9 cellular contexts compared by ENCODE assay signal in the genomic region with DNA sequence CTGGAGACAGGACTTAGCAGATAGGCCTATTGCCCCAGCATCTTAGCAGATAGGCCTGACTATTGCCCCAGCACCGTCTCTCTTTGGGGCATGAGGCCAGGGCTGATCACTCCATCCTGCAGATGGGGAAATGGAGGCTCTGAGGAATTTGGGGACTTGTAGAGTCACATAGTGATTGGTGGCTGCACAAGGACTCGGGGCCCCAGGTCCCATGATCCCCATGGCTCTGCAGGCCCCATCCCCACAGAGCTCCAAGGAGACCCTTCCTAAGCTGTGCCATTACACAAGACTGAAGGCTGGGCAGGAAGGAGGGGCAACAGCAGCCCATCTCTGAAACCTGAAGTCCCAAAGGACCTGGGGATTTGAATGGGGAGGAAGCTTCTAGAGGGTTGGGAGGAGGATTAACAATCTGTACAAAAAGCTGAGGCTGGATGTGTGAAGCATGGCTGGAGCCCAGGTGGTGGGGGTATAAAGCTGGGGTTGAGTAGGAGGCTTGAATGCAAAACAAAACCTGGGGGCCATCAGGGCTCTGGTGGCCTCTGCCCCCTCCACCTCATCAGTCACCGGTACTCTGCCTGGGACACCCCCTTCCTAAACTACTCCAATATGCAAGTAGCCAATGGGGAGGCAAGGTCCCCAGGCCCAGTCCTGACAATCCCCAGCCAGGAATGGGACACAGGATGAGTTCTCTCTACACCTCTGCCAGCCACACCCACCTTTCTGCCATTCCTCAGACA. TPM values are rescaled to one million over a fixed set of nuclear protein-coding genes. Genes with fewer than 3 reads are reported as not detected.
DNase-seq lines count a peak whose midpoint lies in the region; ATAC-seq and TF ChIP-seq lines count a peak whose summit lies in the region.
"Had no signal": no experiment of that assay in that cellular context is flagged by ENCODE, and none has a peak within 500 bp of the region (broad histone marks: within the 10 kb centered on the region; RNA-seq: fewer than 3 reads in every experiment).

No MANE protein-coding gene starts in this region.

- POLR2A ChIA-PET in WTC11 (lab: Charles Lee): no interaction called here

- no peaks in the 10 kb centered on the region for H3K9me3 Mint-ChIP-seq in activated T-cell treated with anti-CD3 and anti-CD28 coated beads, Interleukin-2, amount 50 U/mL, for 72 hours
- no peaks in the 10 kb centered on the region for H3K9me3 Mint-ChIP-seq in WTC11

- H3K27me3 Mint-ChIP-seq in activated T-cell treated with anti-CD3 and anti-CD28 coated beads, Interleukin-2, amount 50 U/mL, for 72 hours (ENCODE audit: low read depth): no peaks in the 10 kb centered on the region
- peaks cover 10% of the 10 kb centered on the region for H3K27me3 Mint-ChIP-seq in WTC11 (ENCODE audit: low read depth)

- peak overlapping the region; percentile 93 to 96 for H3K4me3 Mint-ChIP-seq in activated T-cell treated with anti-CD3 and anti-CD28 coated beads, Interleukin-2, amount 50 U/mL, for 72 hours
- H3K4me3 Mint-ChIP-seq in WTC11: peak overlapping the region; percentile 93

- H3K36me3 Mint-ChIP-seq in activated T-cell treated with anti-CD3 and anti-CD28 coated beads, Interleukin-2, amount 50 U/mL, for 72 hours (ENCODE audit: insufficient read depth in 2 of 2): no peaks in the 10 kb centered on the region
- peaks cover 2% of the 10 kb centered on the region; the same call in 1 of the 2 replicates for H3K36me3 Mint-ChIP-seq in WTC11

- no peak for ATAC-seq in activated T-cell treated with anti-CD3 and anti-CD28 coated beads, Interleukin-2, amount 50 U/mL, for 72 hours (replicated peaks in 1 of 2)
- no peak for ATAC-seq in WTC11

- peaks cover 42% of the 10 kb centered on the region for H3K4me1 Mint-ChIP-seq in activated T-cell treated with anti-CD3 and anti-CD28 coated beads, Interleukin-2, amount 50 U/mL, for 72 hours (ENCODE audit: low read depth)
- H3K4me1 Mint-ChIP-seq in WTC11: peaks cover 35% of the 10 kb centered on the region

- CTCF ChIA-PET in WTC11 (lab: Charles Lee): interaction anchor here (0.6 to 1.3 kb wide), 2 partner anchors 25 to 36 kb away, joined by 3 to 6 read pairs; no protein-coding TSS in a partner anchor

- no peak for DNase-seq in activated T-cell treated with anti-CD3 and anti-CD28 coated beads, Interleukin-2, amount 50 U/mL, for 72 hours
- DNase-seq in activated T-cell treated with anti-CD3 and anti-CD28 coated beads, Interleukin-2, amount 50 U/mL, for 48 hours: no peak
- DNase-seq in WTC11 (ENCODE audit: low spot score): no peak
- peak; percentile 45 for DNase-seq in superior temporal gyrus (ENCODE audit: extremely low spot score)
- no peak for DNase-seq in OCI-M1 (lab: John Stamatoyannopoulos, UW)
- DNase-seq in activated effector memory CD4-positive, alpha-beta T cell treated with anti-CD3 and anti-CD28 coated beads, Interleukin-2, amount 50 U/mL, for 16 hours: no peak
- no peak for DNase-seq in NCI-H510A (lab: John Stamatoyannopoulos, UW)
- DNase-seq: NCI-H1436 treated with DMSO at 0.1 percent for 48 hours had no signal

- no peak for TF ChIP-seq CTCF in WTC11 (IDR thresholded peaks at IDR 0.05)

- no peak overlapping the region for H3K27ac Mint-ChIP-seq in activated T-cell treated with anti-CD3 and anti-CD28 coated beads, Interleukin-2, amount 50 U/mL, for 72 hours
- no peak overlapping the region; the same call in 1 of the 2 replicates for H3K27ac Mint-ChIP-seq in WTC11

- peak overlapping the region; percentile 83 for H3K4me3 ChIP-seq in iPS-11a (ENCODE audit: low read depth, low read length)

TF ChIP-seq in WTC11, 78 proteins besides CTCF, POLR2A, EP300 and RAD21 (continues in another document):
- TF ChIP-seq TCF7 (CRISPR knock-in tag; IDR thresholded peaks at IDR 0.05; ENCODE audit: low read depth): no peak
- no peak for TF ChIP-seq ZNF512 (CRISPR knock-in tag; IDR thresholded peaks at IDR 0.05; ENCODE audit: borderline replicate concordance)
- TF ChIP-seq NR3C1 (CRISPR knock-in tag; conservative IDR thresholded peaks at IDR 0.05; ENCODE audit: low read depth): no peak
- TF ChIP-seq, protein P1, sequence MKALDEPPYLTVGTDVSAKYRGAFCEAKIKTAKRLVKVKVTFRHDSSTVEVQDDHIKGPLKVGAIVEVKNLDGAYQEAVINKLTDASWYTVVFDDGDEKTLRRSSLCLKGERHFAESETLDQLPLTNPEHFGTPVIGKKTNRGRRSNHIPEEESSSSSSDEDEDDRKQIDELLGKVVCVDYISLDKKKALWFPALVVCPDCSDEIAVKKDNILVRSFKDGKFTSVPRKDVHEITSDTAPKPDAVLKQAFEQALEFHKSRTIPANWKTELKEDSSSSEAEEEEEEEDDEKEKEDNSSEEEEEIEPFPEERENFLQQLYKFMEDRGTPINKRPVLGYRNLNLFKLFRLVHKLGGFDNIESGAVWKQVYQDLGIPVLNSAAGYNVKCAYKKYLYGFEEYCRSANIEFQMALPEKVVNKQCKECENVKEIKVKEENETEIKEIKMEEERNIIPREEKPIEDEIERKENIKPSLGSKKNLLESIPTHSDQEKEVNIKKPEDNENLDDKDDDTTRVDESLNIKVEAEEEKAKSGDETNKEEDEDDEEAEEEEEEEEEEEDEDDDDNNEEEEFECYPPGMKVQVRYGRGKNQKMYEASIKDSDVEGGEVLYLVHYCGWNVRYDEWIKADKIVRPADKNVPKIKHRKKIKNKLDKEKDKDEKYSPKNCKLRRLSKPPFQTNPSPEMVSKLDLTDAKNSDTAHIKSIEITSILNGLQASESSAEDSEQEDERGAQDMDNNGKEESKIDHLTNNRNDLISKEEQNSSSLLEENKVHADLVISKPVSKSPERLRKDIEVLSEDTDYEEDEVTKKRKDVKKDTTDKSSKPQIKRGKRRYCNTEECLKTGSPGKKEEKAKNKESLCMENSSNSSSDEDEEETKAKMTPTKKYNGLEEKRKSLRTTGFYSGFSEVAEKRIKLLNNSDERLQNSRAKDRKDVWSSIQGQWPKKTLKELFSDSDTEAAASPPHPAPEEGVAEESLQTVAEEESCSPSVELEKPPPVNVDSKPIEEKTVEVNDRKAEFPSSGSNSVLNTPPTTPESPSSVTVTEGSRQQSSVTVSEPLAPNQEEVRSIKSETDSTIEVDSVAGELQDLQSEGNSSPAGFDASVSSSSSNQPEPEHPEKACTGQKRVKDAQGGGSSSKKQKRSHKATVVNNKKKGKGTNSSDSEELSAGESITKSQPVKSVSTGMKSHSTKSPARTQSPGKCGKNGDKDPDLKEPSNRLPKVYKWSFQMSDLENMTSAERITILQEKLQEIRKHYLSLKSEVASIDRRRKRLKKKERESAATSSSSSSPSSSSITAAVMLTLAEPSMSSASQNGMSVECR (CRISPR knock-in tag; IDR thresholded peaks at IDR 0.05; ENCODE audit: borderline replicate concordance): no peak
- TF ChIP-seq ZBTB43 (CRISPR knock-in tag; IDR thresholded peaks at IDR 0.05): no peak
- no peak for TF ChIP-seq ETV6 (CRISPR knock-in tag; IDR thresholded peaks at IDR 0.05)
- no peak for TF ChIP-seq JAZF1 (CRISPR knock-in tag; IDR thresholded peaks at IDR 0.05)
- TF ChIP-seq EMX1 (CRISPR knock-in tag; IDR thresholded peaks at IDR 0.05): no peak
- no peak for TF ChIP-seq IRF1 (CRISPR knock-in tag; IDR thresholded peaks at IDR 0.05)
- TF ChIP-seq CREB1 (CRISPR knock-in tag; IDR thresholded peaks at IDR 0.05): no peak
- no peak for TF ChIP-seq IRF2 (CRISPR knock-in tag; IDR thresholded peaks at IDR 0.05; ENCODE audit: borderline replicate concordance, low read depth)
- no peak for TF ChIP-seq GTF2I (CRISPR knock-in tag; conservative IDR thresholded peaks at IDR 0.05)
- TF ChIP-seq FOXK1 (CRISPR knock-in tag; IDR thresholded peaks at IDR 0.05): no peak

RNA-seq across cellular contexts. Expression of gene ARAP1, which starts 1.5 kb away (rescaled TPM):
- total RNA-seq in activated T-cell treated with anti-CD3 and anti-CD28 coated beads, Interleukin-2, amount 50 U/mL, for 72 hours: 10 to 100 TPM; 81.7 to 93.4 TPM
- total RNA-seq in WTC11 (2021): 76.4 to 98.8 TPM (median 78.3 TPM) in 3 replicates

RNA-seq across cellular contexts. Expression of gene STARD10, which starts 43.1 kb away (rescaled TPM):
- total RNA-seq in activated T-cell treated with anti-CD3 and anti-CD28 coated beads, Interleukin-2, amount 50 U/mL, for 72 hours: 10 to 100 TPM; 31.9 to 41.3 TPM
- total RNA-seq in WTC11 (2021): 32.0 to 40.9 TPM (median 36.6 TPM) in 3 replicates
